Comparison of ENCODE assay signal across 1 cellular context in the genomic region with DNA sequence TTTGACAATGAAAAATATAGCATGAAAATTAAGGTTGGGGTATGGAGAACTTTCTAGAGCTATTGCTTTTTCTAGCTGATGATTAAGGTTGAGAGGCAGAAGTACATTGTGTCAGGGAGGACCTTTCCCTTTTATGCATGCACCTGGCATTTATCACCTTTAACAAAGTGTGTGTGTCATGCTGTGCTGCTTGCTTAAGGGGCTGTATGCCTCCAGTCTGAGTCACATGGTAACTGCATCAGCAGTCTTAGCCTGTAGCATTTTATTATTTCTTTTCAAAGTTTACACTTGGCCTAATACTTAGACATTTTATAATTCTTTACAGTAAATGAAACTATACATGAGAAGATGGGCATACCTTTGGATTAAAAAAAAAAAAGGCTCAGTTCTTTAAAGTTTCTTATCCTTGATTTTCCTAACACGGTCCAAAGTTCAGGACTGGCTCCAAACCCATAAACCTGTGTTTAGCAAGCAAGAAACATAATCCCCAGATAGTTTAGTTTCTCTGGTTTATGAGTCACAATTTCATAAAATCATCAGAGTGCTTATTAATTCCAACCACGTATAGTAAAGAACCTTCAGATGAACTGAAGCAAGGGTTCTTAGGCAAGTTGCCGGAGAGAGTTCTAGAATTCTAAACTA.
A peak's percentile ranks its signal among the peaks of the same experiment; 100 is the strongest.
TF ChIP-seq lines count a peak whose summit lies in the region.

No MANE protein-coding gene starts in this region.

TF ChIP-seq in HCT116, 20 proteins besides CTCF, POLR2A, EP300 and RAD21 (continued from another document):
- TF ChIP-seq, protein P1, sequence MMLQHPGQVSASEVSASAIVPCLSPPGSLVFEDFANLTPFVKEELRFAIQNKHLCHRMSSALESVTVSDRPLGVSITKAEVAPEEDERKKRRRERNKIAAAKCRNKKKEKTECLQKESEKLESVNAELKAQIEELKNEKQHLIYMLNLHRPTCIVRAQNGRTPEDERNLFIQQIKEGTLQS (IDR thresholded peaks at IDR 0.05), result 0 out of 2 replicates have a peak, but pooled peaks have one; percentile 10
- TF ChIP-seq YY1 (IDR thresholded peaks at IDR 0.05; ENCODE audit: extremely low read depth, insufficient replicate concordance, low read depth, low read length), result no peak
- TF ChIP-seq POLR2AphosphoS5 (IDR thresholded peaks at IDR 0.05; ENCODE audit: low read depth, low read length), result no peak
- TF ChIP-seq ZNF274 (IDR thresholded peaks at IDR 0.05; ENCODE audit: low read depth, low read length), result no peak
- peak; percentile 53; the same call in 1 of the 2 replicates for TF ChIP-seq FOSL1 (IDR thresholded peaks at IDR 0.05; ENCODE audit: low read depth)
- TF ChIP-seq EZH2phosphoT487 (IDR thresholded peaks at IDR 0.05; ENCODE audit: borderline replicate concordance), result no peak
- TF ChIP-seq, protein P2, sequence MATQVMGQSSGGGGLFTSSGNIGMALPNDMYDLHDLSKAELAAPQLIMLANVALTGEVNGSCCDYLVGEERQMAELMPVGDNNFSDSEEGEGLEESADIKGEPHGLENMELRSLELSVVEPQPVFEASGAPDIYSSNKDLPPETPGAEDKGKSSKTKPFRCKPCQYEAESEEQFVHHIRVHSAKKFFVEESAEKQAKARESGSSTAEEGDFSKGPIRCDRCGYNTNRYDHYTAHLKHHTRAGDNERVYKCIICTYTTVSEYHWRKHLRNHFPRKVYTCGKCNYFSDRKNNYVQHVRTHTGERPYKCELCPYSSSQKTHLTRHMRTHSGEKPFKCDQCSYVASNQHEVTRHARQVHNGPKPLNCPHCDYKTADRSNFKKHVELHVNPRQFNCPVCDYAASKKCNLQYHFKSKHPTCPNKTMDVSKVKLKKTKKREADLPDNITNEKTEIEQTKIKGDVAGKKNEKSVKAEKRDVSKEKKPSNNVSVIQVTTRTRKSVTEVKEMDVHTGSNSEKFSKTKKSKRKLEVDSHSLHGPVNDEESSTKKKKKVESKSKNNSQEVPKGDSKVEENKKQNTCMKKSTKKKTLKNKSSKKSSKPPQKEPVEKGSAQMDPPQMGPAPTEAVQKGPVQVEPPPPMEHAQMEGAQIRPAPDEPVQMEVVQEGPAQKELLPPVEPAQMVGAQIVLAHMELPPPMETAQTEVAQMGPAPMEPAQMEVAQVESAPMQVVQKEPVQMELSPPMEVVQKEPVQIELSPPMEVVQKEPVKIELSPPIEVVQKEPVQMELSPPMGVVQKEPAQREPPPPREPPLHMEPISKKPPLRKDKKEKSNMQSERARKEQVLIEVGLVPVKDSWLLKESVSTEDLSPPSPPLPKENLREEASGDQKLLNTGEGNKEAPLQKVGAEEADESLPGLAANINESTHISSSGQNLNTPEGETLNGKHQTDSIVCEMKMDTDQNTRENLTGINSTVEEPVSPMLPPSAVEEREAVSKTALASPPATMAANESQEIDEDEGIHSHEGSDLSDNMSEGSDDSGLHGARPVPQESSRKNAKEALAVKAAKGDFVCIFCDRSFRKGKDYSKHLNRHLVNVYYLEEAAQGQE (IDR thresholded peaks at IDR 0.05; ENCODE audit: low read depth), result no peak
- no peak for TF ChIP-seq EZH2 (IDR thresholded peaks at IDR 0.05)
- TF ChIP-seq EGR1 (IDR thresholded peaks at IDR 0.05; ENCODE audit: low read depth), result no peak
- no peak for TF ChIP-seq ZFX (IDR thresholded peaks at IDR 0.05)
- TF ChIP-seq, protein P3, sequence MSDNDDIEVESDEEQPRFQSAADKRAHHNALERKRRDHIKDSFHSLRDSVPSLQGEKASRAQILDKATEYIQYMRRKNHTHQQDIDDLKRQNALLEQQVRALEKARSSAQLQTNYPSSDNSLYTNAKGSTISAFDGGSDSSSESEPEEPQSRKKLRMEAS (IDR thresholded peaks at IDR 0.05), result peak; percentile 81
